In the genomic region with DNA sequence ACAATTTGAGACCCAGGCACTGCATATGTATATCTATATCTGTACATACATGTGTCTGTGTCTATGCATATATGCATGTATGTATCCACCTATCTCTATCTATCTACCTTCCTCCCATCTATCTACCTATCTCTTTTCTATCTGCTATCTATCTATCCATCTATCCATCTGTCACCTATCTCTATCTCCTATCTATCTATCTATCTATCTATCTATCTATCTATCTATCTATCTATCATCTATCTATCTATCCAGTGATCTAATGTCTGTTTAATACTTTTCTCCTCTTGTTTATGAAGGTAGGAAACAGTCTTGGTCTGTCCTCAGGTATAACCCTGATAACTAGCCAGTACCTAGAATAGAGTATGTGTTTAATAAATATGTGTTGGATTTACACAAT, we compare ENCODE assay signal across 8 cellular contexts. TPM values are rescaled to one million over a fixed set of nuclear protein-coding genes. Genes with fewer than 3 reads are reported as not detected.
"Had no signal": no experiment of that assay in that cellular context is flagged by ENCODE, and none has a peak within 500 bp of the region (broad histone marks: within the 10 kb centered on the region; RNA-seq: fewer than 3 reads in every experiment).

No MANE protein-coding gene starts in this region.

- H3K4me3 ChIP-seq: GM12878 had no signal

- FAIRE-seq: G401.6, GM12878, GM12891, GM12892, GM18507, GM19239 had no signal

- DNase-seq: GDM1, GF-D8 had no signal

- ATAC-seq: GM12878 had no signal

RNA-seq across cellular contexts. Expression of a gene that starts 25.9 kb away (rescaled TPM):
- total RNA-seq: GM12878 had no signal
